ENCODE assay signal across 10 cellular contexts in the genomic region with DNA sequence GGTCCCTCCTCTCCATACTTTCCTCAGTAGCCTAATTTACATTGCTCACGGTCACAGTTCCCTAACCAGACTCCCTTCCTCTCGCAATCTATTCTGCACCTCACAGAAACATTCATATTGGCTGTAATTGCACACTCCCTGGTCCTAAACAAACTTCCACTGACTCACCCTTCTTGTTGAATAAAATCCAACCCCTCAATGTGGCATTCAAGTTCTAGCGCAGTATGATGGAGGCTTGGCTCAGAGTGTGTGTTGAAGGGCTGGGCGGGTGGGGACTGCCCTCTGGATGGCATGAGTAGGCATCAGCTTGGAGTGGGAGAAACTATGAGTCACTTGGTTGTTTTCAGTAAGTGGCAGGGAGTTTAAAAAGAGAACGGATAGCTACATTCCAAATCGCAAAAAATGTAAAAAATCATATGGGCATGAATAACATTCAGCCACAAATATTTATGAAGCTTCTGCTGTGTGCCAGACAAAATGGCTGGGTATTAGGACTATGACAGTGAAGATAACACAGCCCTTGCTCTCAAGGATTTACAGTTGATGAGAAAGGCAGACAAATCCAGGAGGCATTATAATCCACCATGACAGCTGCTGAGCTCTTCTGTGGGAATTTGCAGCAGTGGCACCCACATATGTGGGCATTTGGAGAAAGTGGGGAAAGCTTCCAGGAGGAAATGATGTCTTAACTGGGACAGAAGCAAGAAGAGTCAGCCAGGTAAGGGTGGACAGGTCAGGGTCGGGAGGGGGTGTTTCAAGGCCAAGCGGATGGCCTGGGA. TPM values are rescaled to one million over a fixed set of nuclear protein-coding genes. Genes with fewer than 3 reads are reported as not detected.
DNase-seq lines count a peak whose midpoint lies in the region; ATAC-seq and TF ChIP-seq lines count a peak whose summit lies in the region.
"Had no signal": no experiment of that assay in that cellular context is flagged by ENCODE, and none has a peak within 500 bp of the region (broad histone marks: within the 10 kb centered on the region; RNA-seq: fewer than 3 reads in every experiment).

No MANE protein-coding gene starts in this region.

- peak; percentile 44 for ATAC-seq in activated T-helper 17 cell treated with anti-CD3 and anti-CD28 coated beads, Interleukin-2, amount 50 U/mL, for 72 hours (replicated peaks)
- ATAC-seq in upper lobe of right lung = peak; percentile 87
- ATAC-seq in GM21381 (IDR thresholded peaks at IDR 0.05; ENCODE audit: unreplicated experiment) = no peak
- no peak for ATAC-seq in HG03025 (IDR thresholded peaks at IDR 0.05; ENCODE audit: low FRiP score, unreplicated experiment)
- ATAC-seq in HG02798 (IDR thresholded peaks at IDR 0.05; ENCODE audit: poor library complexity, unreplicated experiment) = no peak

- H3K9me3 Mint-ChIP-seq in activated naive CD8-positive, alpha-beta T cell (ENCODE audit: low read depth) = peaks cover 5% of the 10 kb centered on the region
- no peaks in the 10 kb centered on the region for H3K9me3 Mint-ChIP-seq in activated naive CD8-positive, alpha-beta T cell treated with anti-CD3 and anti-CD28 coated beads for 36 hours
- H3K9me3 Mint-ChIP-seq in activated T-helper 17 cell treated with anti-CD3 and anti-CD28 coated beads, Interleukin-2, amount 50 U/mL, for 72 hours = no peaks in the 10 kb centered on the region

- no peaks in the 10 kb centered on the region for H3K27me3 Mint-ChIP-seq in activated naive CD8-positive, alpha-beta T cell
- no peaks in the 10 kb centered on the region for H3K27me3 Mint-ChIP-seq in activated naive CD8-positive, alpha-beta T cell treated with anti-CD3 and anti-CD28 coated beads for 36 hours
- H3K27me3 Mint-ChIP-seq in activated T-helper 17 cell treated with anti-CD3 and anti-CD28 coated beads, Interleukin-2, amount 50 U/mL, for 72 hours = no peaks in the 10 kb centered on the region

- H3K27me3 ChIP-seq in upper lobe of right lung = no peaks in the 10 kb centered on the region

- no peak for DNase-seq in activated naive CD8-positive, alpha-beta T cell treated with anti-CD3 and anti-CD28 coated beads for 36 hours
- DNase-seq in iris pigment epithelial cell (ENCODE audit: low read depth) (peak; percentile 80), upper lobe of right lung (no peak)
- DNase-seq: NCI-H1105 had no signal

- H3K27ac ChIP-seq in upper lobe of right lung = peak overlapping the region; percentile 47
- H3K27ac ChIP-seq: C4-2B had no signal

- no peak overlapping the region for H3K4me3 ChIP-seq in upper lobe of right lung

- intact Hi-C loops in upper lobe of right lung (cut with DNase I) = no loop called here

- no peaks in the 10 kb centered on the region for H3K9me3 ChIP-seq in upper lobe of right lung

- H3K36me3 ChIP-seq in upper lobe of right lung = no peaks in the 10 kb centered on the region

- H3K4me3 Mint-ChIP-seq in activated naive CD8-positive, alpha-beta T cell = peak overlapping the region; percentile 42
- H3K4me3 Mint-ChIP-seq in activated naive CD8-positive, alpha-beta T cell treated with anti-CD3 and anti-CD28 coated beads for 36 hours = no peak overlapping the region
- H3K4me3 Mint-ChIP-seq in activated T-helper 17 cell treated with anti-CD3 and anti-CD28 coated beads, Interleukin-2, amount 50 U/mL, for 72 hours = peak overlapping the region; percentile 61

- peaks cover 18% of the 10 kb centered on the region for H3K4me1 Mint-ChIP-seq in activated naive CD8-positive, alpha-beta T cell (ENCODE audit: low read depth)
- peaks cover 19% of the 10 kb centered on the region for H3K4me1 Mint-ChIP-seq in activated naive CD8-positive, alpha-beta T cell treated with anti-CD3 and anti-CD28 coated beads for 36 hours
- peaks cover 26% of the 10 kb centered on the region for H3K4me1 Mint-ChIP-seq in activated T-helper 17 cell treated with anti-CD3 and anti-CD28 coated beads, Interleukin-2, amount 50 U/mL, for 72 hours

- peaks cover 2% of the 10 kb centered on the region for H3K36me3 Mint-ChIP-seq in activated naive CD8-positive, alpha-beta T cell
- no peaks in the 10 kb centered on the region for H3K36me3 Mint-ChIP-seq in activated naive CD8-positive, alpha-beta T cell treated with anti-CD3 and anti-CD28 coated beads for 36 hours
- no peaks in the 10 kb centered on the region for H3K36me3 Mint-ChIP-seq in activated T-helper 17 cell treated with anti-CD3 and anti-CD28 coated beads, Interleukin-2, amount 50 U/mL, for 72 hours (ENCODE audit: low read depth)

- peak overlapping the region; percentile 72 for H3K27ac Mint-ChIP-seq in activated naive CD8-positive, alpha-beta T cell
- H3K27ac Mint-ChIP-seq in activated naive CD8-positive, alpha-beta T cell treated with anti-CD3 and anti-CD28 coated beads for 36 hours = no peak overlapping the region
- peak overlapping the region; percentile 67 for H3K27ac Mint-ChIP-seq in activated T-helper 17 cell treated with anti-CD3 and anti-CD28 coated beads, Interleukin-2, amount 50 U/mL, for 72 hours

- no peak for TF ChIP-seq CTCF in upper lobe of right lung (IDR thresholded peaks at IDR 0.05)

- H3K4me1 ChIP-seq in upper lobe of right lung = no peaks in the 10 kb centered on the region

RNA-seq across cellular contexts. Expression of a gene that starts 42.2 kb away (rescaled TPM):
- 10 to 100 TPM; 63.8 to 76.2 TPM for total RNA-seq in activated naive CD8-positive, alpha-beta T cell treated with anti-CD3 and anti-CD28 coated beads for 36 hours
- 10 to 100 TPM; 19.8 to 41.2 TPM for total RNA-seq in activated T-helper 17 cell treated with anti-CD3 and anti-CD28 coated beads, Interleukin-2, amount 50 U/mL, for 72 hours
- 78.4 TPM for total RNA-seq in upper lobe of right lung

Comparison
In these comparisons a context has a peak if more than half of its experiments do, and no peak if none do; other contexts are left out.
1. ATAC-seq: peak in activated T-helper 17 cell treated with anti-CD3 and anti-CD28 coated beads, Interleukin-2, amount 50 U/mL, for 72 hours (single experiment) and upper lobe of right lung (single experiment); none in GM21381 (single experiment), HG03025 (single experiment) and HG02798 (single experiment).